16 cellular contexts compared by ENCODE assay signal in the genomic region with DNA sequence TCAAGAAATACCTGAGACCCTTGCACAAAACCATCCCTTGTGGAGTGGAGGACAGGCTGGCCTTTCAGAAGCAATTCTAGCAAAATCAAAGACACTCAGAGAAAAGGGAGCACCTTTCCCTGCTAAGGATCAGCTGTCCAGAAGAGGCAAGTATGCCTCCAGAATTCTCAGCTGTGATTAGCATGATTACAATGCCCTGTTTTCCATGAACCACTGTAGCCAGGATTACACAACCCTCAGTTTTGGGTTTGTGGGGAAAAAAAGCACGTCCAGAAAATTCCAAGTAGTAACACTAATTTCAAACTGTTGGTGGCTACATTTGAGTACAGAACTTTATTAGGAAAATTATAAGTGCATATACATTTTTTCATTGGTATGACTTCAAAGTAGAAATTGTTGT. TPM values are rescaled to one million over a fixed set of nuclear protein-coding genes. Genes with fewer than 3 reads are reported as not detected.
A peak's percentile ranks its signal among the peaks of the same experiment; 100 is the strongest.
DNase-seq lines count a peak whose midpoint lies in the region; ATAC-seq and TF ChIP-seq lines count a peak whose summit lies in the region.
"Had no signal": no experiment of that assay in that cellular context is flagged by ENCODE, and none has a peak within 500 bp of the region (broad histone marks: within the 10 kb centered on the region; RNA-seq: fewer than 3 reads in every experiment).

No MANE protein-coding gene starts in this region.

- H3K36me3 Mint-ChIP-seq in GM23338 (ENCODE audit: low read depth): peaks cover 66% of the 10 kb centered on the region

- TF ChIP-seq CTCF in GM23338 (conservative IDR thresholded peaks at IDR 0.05; ENCODE audit: low read depth in 2 of 2): no peak

- H3K9me2 ChIP-seq in GM23338 (ENCODE audit: insufficient read depth): no peaks in the 10 kb centered on the region

- peaks cover 6% of the 10 kb centered on the region; the same call in 1 of the 2 replicates for H3K79me2 ChIP-seq in GM23338 (replicated peaks; ENCODE audit: insufficient read depth)

- H3K27ac Mint-ChIP-seq in GM23338: peak overlapping the region; percentile 94; the same call in 1 of the 2 replicates

- H4K20me1 ChIP-seq in GM23338 (replicated peaks; ENCODE audit: insufficient read depth): no peaks in the 10 kb centered on the region

- H3K4me2 ChIP-seq in GM23338: peak overlapping the region; percentile 34

- no peaks in the 10 kb centered on the region; the same call in 2 of the 3 replicates for H3K9me3 Mint-ChIP-seq in GM23338

- H3K9ac ChIP-seq in adipocyte (ENCODE audit: low read length) (no peak overlapping the region), iPS-20b (ENCODE audit: low read depth, low read length) (peak overlapping the region; percentile 77; the same call in 1 of the 2 replicates)

- peaks cover 21% of the 10 kb centered on the region for H3F3A ChIP-seq in GM23338 (replicated peaks; ENCODE audit: low read depth)

- no peaks in the 10 kb centered on the region for H3K27me3 ChIP-seq in GM23338 (ENCODE audit: insufficient read depth)
- H3K27me3 ChIP-seq in adipocyte (replicated peaks; ENCODE audit: control insufficient read depth, insufficient read depth, low read length): no peaks in the 10 kb centered on the region
- no peaks in the 10 kb centered on the region for H3K27me3 ChIP-seq in iPS-20b (ENCODE audit: insufficient read depth, low read length)
- no peaks in the 10 kb centered on the region for H3K27me3 ChIP-seq in H7 (ENCODE audit: control insufficient read depth, insufficient read depth, low read length)
- H3K27me3 ChIP-seq in MG63: no peaks in the 10 kb centered on the region

- peaks cover 54% of the 10 kb centered on the region for H3K4me1 Mint-ChIP-seq in GM23338

- H3K36me3 ChIP-seq in GM23338 (ENCODE audit: insufficient read depth): no peaks in the 10 kb centered on the region
- H3K36me3 ChIP-seq in adipocyte (ENCODE audit: control insufficient read depth, insufficient read depth, low read length, severe bottlenecking): no peaks in the 10 kb centered on the region
- peaks cover 38% of the 10 kb centered on the region for H3K36me3 ChIP-seq in iPS-20b (ENCODE audit: insufficient read depth, low read depth, low read length)
- peaks cover 3% of the 10 kb centered on the region for H3K36me3 ChIP-seq in H7 (replicated peaks; ENCODE audit: control insufficient read depth, insufficient read depth, low read length)
- peaks cover 28% of the 10 kb centered on the region for H3K36me3 ChIP-seq in MG63

- H3K4me3 Mint-ChIP-seq in GM23338: peak overlapping the region; percentile 46; the same call in 2 of the 3 replicates

- H3K4me3 ChIP-seq in GM23338: peak overlapping the region; percentile 23; the same call in 1 of the 2 replicates
- H3K4me3 ChIP-seq in adipocyte (ENCODE audit: low read length): no peak overlapping the region
- H3K4me3 ChIP-seq in iPS-20b (ENCODE audit: low read length): peak overlapping the region; percentile 47; the same call in 1 of the 2 replicates
- H3K4me3 ChIP-seq in H7 (ENCODE audit: insufficient read depth, low read depth, low read length): no peak overlapping the region
- no peak overlapping the region for H3K4me3 ChIP-seq in MG63
- H3K4me3 ChIP-seq: K562 had no signal

- H3K4me1 ChIP-seq in GM23338 (ENCODE audit: insufficient read depth) (peaks cover 38% of the 10 kb centered on the region), adipocyte (ENCODE audit: control insufficient read depth, insufficient read depth, low read length) (peaks cover 8% of the 10 kb centered on the region), iPS-20b (ENCODE audit: insufficient read depth, low read length) (peaks cover 26% of the 10 kb centered on the region)

- no peak for DNase-seq in GM23338 (ENCODE audit: low spot score)
- peak; percentile 60 for DNase-seq in adipocyte (ENCODE audit: low read depth)
- no peak for DNase-seq in H7
- DNase-seq in MG63: no peak
- DNase-seq: C1 segment of cervical spinal cord, DMS 273 treated with DMSO at 0.1 percent for 48 hours, HCEC 1CT, NCI-H1048, NCI-H1694 treated with DMSO at 0.1 percent for 48 hours, Right ventricle myocardium superior had no signal

- H2AFZ ChIP-seq in GM23338: no peak overlapping the region

- no peak for ATAC-seq in GM23338
- ATAC-seq in HG03108 (IDR thresholded peaks at IDR 0.05; ENCODE audit: unreplicated experiment): no peak
- ATAC-seq in HG03135 (IDR thresholded peaks at IDR 0.05; ENCODE audit: unreplicated experiment): no peak
- ATAC-seq: K562, Panc1 had no signal

- peak overlapping the region; percentile 96 for H3K27ac ChIP-seq in GM23338 (ENCODE audit: low read depth)
- peak overlapping the region; percentile 50 for H3K27ac ChIP-seq in iPS-20b (ENCODE audit: low read length)

- H3K27me3 Mint-ChIP-seq in GM23338 (ENCODE audit: insufficient read depth, low read depth, poor library complexity): peaks cover 26% of the 10 kb centered on the region

- no peaks in the 10 kb centered on the region for H3K9me3 ChIP-seq in adipocyte (ENCODE audit: control insufficient read depth, low read length)
- no peaks in the 10 kb centered on the region for H3K9me3 ChIP-seq in iPS-20b (ENCODE audit: insufficient read depth, low read depth, low read length)
- no peaks in the 10 kb centered on the region for H3K9me3 ChIP-seq in MG63

TF ChIP-seq in GM23338, 12 proteins besides CTCF, POLR2A, EP300 and RAD21:
- TF ChIP-seq ZNF114 (CRISPR knock-in tag; IDR thresholded peaks at IDR 0.05): no peak
- no peak for TF ChIP-seq ETS1 (IDR thresholded peaks at IDR 0.05)

RNA-seq across cellular contexts. Expression of gene CXCL12, which starts 15.0 kb away (rescaled TPM):
- total RNA-seq in GM23338 (2014; rRNA removed; shearing (Covaris generic)): 47.3 and 53.8 TPM in 2 replicates
- polyA plus RNA-seq in GM23338 (2016; fragmentation: Nextera tagmentation; extraction: Ambion mirVana): 58.5 and 63.7 TPM in 2 replicates
- total RNA-seq in H7 (2014; rRNA removed; shearing (Covaris generic)): 21.1 and 42.8 TPM in 2 replicates
- 16.5 and 18.6 TPM in 2 replicates for total RNA-seq in MG63 (2014; rRNA removed; shearing (Covaris generic); ENCODE audit: low replicate concordance)
- total RNA-seq: HT-29 had no signal
- polyA plus RNA-seq: K562 had no signal

Comparison
In these comparisons a context has a peak if more than half of its experiments do, and no peak if none do; other contexts are left out.
1. H3K4me3 ChIP-seq: peak in GM23338 (single experiment) and iPS-20b (single experiment); none in adipocyte (single experiment), H7 (single experiment) and MG63 (single experiment).